Comparison of ENCODE assay signal across 8 cellular contexts in the genomic region with DNA sequence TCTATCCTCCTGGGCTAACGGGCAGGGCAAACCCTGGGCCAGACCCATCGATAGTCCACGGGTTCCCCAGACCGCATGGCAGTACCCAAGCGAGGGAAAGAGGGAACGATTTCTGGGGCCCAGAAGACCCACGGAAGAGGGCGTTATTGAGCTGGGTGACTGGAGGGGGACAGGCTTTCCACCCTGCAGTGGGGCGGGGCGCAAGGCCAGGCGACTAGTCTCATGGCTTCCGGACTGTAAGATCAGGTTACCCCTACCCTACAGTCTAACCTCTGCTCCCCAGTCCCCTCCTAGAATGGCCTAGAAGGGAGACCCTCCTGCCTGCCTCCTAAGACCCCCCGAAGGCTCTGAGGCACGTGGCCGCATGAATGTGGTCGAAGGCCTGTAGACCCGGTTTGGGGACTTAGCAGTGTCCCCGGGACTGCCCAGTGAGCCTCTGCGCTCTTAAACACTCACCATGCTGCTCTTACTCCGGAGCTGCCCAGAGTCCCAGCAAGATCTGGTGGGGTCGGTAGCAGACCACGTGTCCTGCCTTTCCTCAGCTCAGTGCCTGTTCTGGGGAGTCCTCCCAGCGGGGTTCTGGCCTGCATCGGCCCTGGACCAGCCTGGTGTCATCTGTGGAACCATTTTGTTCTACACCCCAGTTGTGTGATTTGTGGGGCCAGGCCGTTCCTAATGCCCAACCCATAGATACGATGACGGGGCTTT. TPM values are rescaled to one million over a fixed set of nuclear protein-coding genes. Genes with fewer than 3 reads are reported as not detected.
A peak's percentile ranks its signal among the peaks of the same experiment; 100 is the strongest.
DNase-seq lines count a peak whose midpoint lies in the region; ATAC-seq and TF ChIP-seq lines count a peak whose summit lies in the region.

No MANE protein-coding gene starts in this region.

- DNase-seq in GM03348 (ENCODE audit: low spot score) (peak; percentile 42), HT1080 (ENCODE audit: low read depth) (peak; percentile 73), RPMI8226 (peak; percentile 79), heart right ventricle (peak; percentile 64 to 75), posterior cingulate gyrus (peak; percentile 30 to 92 (median 59)), NCI-H187 treated with DMSO at 0.1 percent for 48 hours (lab: John Stamatoyannopoulos, UW) (no peak), DMS79 (lab: John Stamatoyannopoulos, UW) (no peak)
- DNase-seq in activated naive CD4-positive, alpha-beta T cell treated with anti-CD3 and anti-CD28 coated beads, Interleukin-2, amount 50 U/mL, for 72 hours (ENCODE audit: low spot score in 2 of 2), result peak; percentile 65 to 77

- H3K27me3 ChIP-seq in heart right ventricle, result no peaks in the 10 kb centered on the region

- peak overlapping the region; percentile 98 to 100 for H3K27ac Mint-ChIP-seq in activated naive CD4-positive, alpha-beta T cell treated with anti-CD3 and anti-CD28 coated beads, Interleukin-2, amount 50 U/mL, for 72 hours

- 6 to 12% methylated on average over 27 of the region's 27 CpGs for WGBS in heart right ventricle, 2 donors

- peak in 5 of 9 donors; percentile 15 to 50 (median 42) for TF ChIP-seq CTCF in heart right ventricle (IDR thresholded peaks at IDR 0.05)

- H3K4me3 ChIP-seq in heart right ventricle, result peak overlapping the region; percentile 45 to 92 (median 66)

- no peaks in the 10 kb centered on the region for H3K9me3 Mint-ChIP-seq in activated naive CD4-positive, alpha-beta T cell treated with anti-CD3 and anti-CD28 coated beads, Interleukin-2, amount 50 U/mL, for 72 hours

- peaks cover 13 to 33% of the 10 kb centered on the region in 2 donors for H3K36me3 Mint-ChIP-seq in activated naive CD4-positive, alpha-beta T cell treated with anti-CD3 and anti-CD28 coated beads, Interleukin-2, amount 50 U/mL, for 72 hours

- no peaks in the 10 kb centered on the region for H3K9me3 ChIP-seq in heart right ventricle

- peaks cover 0 to 15% (median 10%) of the 10 kb centered on the region in 9 donors for H3K36me3 ChIP-seq in heart right ventricle

- H3K27ac ChIP-seq in heart right ventricle, result peak overlapping the region; percentile 94 to 99 (median 97)

- H3K4me1 ChIP-seq in heart right ventricle, result peaks cover 7 to 68% (median 18%) of the 10 kb centered on the region in 9 donors

- intact Hi-C loops in heart right ventricle (cut with DNase I) (loop anchor here in 8 of 10 donors (1.0 to 10.0 kb wide), 12 partner anchors 23 to 151 kb away; a partner anchor contains a TSS), posterior cingulate gyrus (cut with DNase I) (loop anchor here (2.0 kb wide), 2 partner anchors 25 to 105 kb away; a partner anchor contains a TSS)

- ATAC-seq in activated naive CD4-positive, alpha-beta T cell treated with anti-CD3 and anti-CD28 coated beads, Interleukin-2, amount 50 U/mL, for 72 hours, result peak; percentile 10 to 13
- ATAC-seq in heart right ventricle, result peak in 7 of 8 donors; percentile 4 to 25 (median 13)

RNA-seq across cellular contexts. Expression of a gene that starts 13.1 kb away (rescaled TPM):
- total RNA-seq in HT1080 (2014; rRNA removed; shearing (Covaris generic)), result 147 and 161 TPM in 2 replicates
- polyA plus RNA-seq in HT1080 (2015; cell fraction: cytosol; rRNA removed), result 97.2 and 104 TPM in 2 replicates
- 198 TPM in 2 replicates for polyA plus RNA-seq in HT1080 (2015; cell fraction: nucleus; rRNA removed)
- 100 to 1,000 TPM; 169 to 319 TPM for total RNA-seq in activated naive CD4-positive, alpha-beta T cell treated with anti-CD3 and anti-CD28 coated beads, Interleukin-2, amount 50 U/mL, for 72 hours
- 1 to 10 TPM in 3 of 10 donors, under 1 TPM in 2, not detected in 5; 0.38 to 6.4 (median 1.0) TPM for total RNA-seq in heart right ventricle
- 1 to 10 TPM in 1 of 2 donors, under 1 TPM in 1; 0.38 to 1.5 TPM for polyA plus RNA-seq in heart right ventricle

RNA-seq across cellular contexts. Expression of a gene that starts 24.3 kb away (rescaled TPM):
- total RNA-seq in HT1080 (2014; rRNA removed; shearing (Covaris generic)), result 5.2 and 6.9 TPM in 2 replicates
- 4.2 and 4.3 TPM in 2 replicates for polyA plus RNA-seq in HT1080 (2015; cell fraction: cytosol; rRNA removed)
- 35.1 and 45.6 TPM in 2 replicates for polyA plus RNA-seq in HT1080 (2015; cell fraction: nucleus; rRNA removed)
- total RNA-seq in activated naive CD4-positive, alpha-beta T cell treated with anti-CD3 and anti-CD28 coated beads, Interleukin-2, amount 50 U/mL, for 72 hours, result 100 to 1,000 TPM in 1 of 2 donors, 10 to 100 TPM in 1; 57.6 to 107 TPM
- total RNA-seq in heart right ventricle, result 10 to 100 TPM; 12.5 to 19.8 (median 14.8) TPM
- 10 to 100 TPM in 1 of 2 donors, 1 to 10 TPM in 1; 5.9 to 19.3 TPM for polyA plus RNA-seq in heart right ventricle

RNA-seq across cellular contexts. Expression of a gene that starts 25.6 kb away (rescaled TPM):
- total RNA-seq in HT1080 (2014; rRNA removed; shearing (Covaris generic)), result 55.3 and 55.4 TPM in 2 replicates
- 21.2 and 23.4 TPM in 2 replicates for polyA plus RNA-seq in HT1080 (2015; cell fraction: cytosol; rRNA removed)
- polyA plus RNA-seq in HT1080 (2015; cell fraction: nucleus; rRNA removed), result 144 and 146 TPM in 2 replicates
- total RNA-seq in activated naive CD4-positive, alpha-beta T cell treated with anti-CD3 and anti-CD28 coated beads, Interleukin-2, amount 50 U/mL, for 72 hours, result 100 to 1,000 TPM in 1 of 2 donors, 10 to 100 TPM in 1; 47.0 to 147 TPM
- total RNA-seq in heart right ventricle, result 10 to 100 TPM in 9 of 10 donors, 1 to 10 TPM in 1; 9.6 to 17.9 (median 13.7) TPM
- polyA plus RNA-seq in heart right ventricle, result 10 to 100 TPM in 1 of 2 donors, 1 to 10 TPM in 1; 8.6 to 11.2 TPM

RNA-seq across cellular contexts. Expression of a gene that starts 33.5 kb away (rescaled TPM):
- 6.5 and 9.9 TPM in 2 replicates for total RNA-seq in HT1080 (2014; rRNA removed; shearing (Covaris generic))
- 3.7 and 3.9 TPM in 2 replicates for polyA plus RNA-seq in HT1080 (2015; cell fraction: cytosol; rRNA removed)
- polyA plus RNA-seq in HT1080 (2015; cell fraction: nucleus; rRNA removed), result 2.5 and 2.8 TPM in 2 replicates
- total RNA-seq in activated naive CD4-positive, alpha-beta T cell treated with anti-CD3 and anti-CD28 coated beads, Interleukin-2, amount 50 U/mL, for 72 hours, result 1 to 10 TPM; 5.4 to 7.2 TPM
- 1 to 10 TPM; 5.3 to 9.4 (median 7.7) TPM for total RNA-seq in heart right ventricle
- polyA plus RNA-seq in heart right ventricle, result 10 to 100 TPM in 1 of 2 donors, 1 to 10 TPM in 1; 4.2 to 13.8 TPM

RNA-seq across cellular contexts. Expression of a gene that starts 47.3 kb away (rescaled TPM):
- total RNA-seq in HT1080 (2014; rRNA removed; shearing (Covaris generic)), result 12.3 and 14.5 TPM in 2 replicates
- 16.3 and 18.6 TPM in 2 replicates for polyA plus RNA-seq in HT1080 (2015; cell fraction: cytosol; rRNA removed)
- polyA plus RNA-seq in HT1080 (2015; cell fraction: nucleus; rRNA removed), result 15.3 and 16.0 TPM in 2 replicates
- total RNA-seq in activated naive CD4-positive, alpha-beta T cell treated with anti-CD3 and anti-CD28 coated beads, Interleukin-2, amount 50 U/mL, for 72 hours, result 10 to 100 TPM; 32.7 to 48.9 TPM
- 10 to 100 TPM in 1 of 10 donors, 1 to 10 TPM in 9; 5.2 to 15.2 (median 7.3) TPM for total RNA-seq in heart right ventricle
- 1 to 10 TPM; 4.5 to 7.8 TPM for polyA plus RNA-seq in heart right ventricle

Comparison
In these comparisons a context has a peak if more than half of its experiments do, and no peak if none do; other contexts are left out.
1. DNase-seq: peak in GM03348 (single experiment), HT1080 (single experiment), RPMI8226 (single experiment), activated naive CD4-positive, alpha-beta T cell treated with anti-CD3 and anti-CD28 coated beads, Interleukin-2, amount 50 U/mL, for 72 hours (2 of 2), heart right ventricle (2 of 2) and posterior cingulate gyrus (10 of 10); none in NCI-H187 treated with DMSO at 0.1 percent for 48 hours (single experiment) and DMS79 (single experiment).
2. RNA of a gene that starts 13.1 kb away (total RNA-seq): 169 to 319 TPM in activated naive CD4-positive, alpha-beta T cell treated with anti-CD3 and anti-CD28 coated beads, Interleukin-2, amount 50 U/mL, for 72 hours and 147 to 161 TPM in HT1080; 0.38 to 6.4 TPM in heart right ventricle; every median in the first group is over 10 times any median in the second.